In the genomic region with DNA sequence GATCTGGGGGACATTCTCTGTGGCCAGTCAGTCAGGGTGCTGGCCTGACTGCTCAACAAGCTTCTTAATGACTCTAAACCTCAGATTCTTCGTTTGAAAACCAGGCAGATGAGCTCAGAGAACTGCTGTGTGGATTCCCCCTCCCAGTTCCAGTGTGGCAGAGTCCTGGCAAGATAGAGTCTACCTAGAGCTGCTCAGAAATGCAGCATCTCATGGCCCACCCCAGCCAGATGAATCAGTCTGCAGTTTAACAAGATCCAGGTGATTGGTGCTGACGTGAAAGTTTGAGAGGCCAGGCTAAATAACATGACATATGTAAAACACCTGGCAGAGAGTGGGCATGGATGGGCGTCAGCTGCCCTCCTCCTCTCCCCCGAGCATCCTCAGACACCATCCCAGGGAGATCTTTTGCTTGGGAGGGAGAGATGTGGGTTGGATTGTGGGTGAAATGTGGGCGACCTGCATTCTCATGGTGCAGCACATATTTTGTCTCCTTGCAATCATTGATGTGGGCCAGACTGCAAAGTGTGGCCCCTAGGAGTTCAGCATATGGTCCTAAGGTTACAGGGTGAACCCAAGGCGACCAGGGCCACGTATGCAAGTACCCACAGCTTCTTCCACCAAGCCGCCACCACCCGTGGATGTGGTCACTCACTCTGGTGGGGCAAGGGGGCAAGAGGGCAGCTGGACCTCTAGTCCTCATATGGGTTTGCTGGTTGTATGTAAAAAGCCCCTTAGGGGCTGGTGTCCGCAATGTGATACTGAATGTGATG, we compare ENCODE assay signal across 10 cellular contexts. TPM values are rescaled to one million over a fixed set of nuclear protein-coding genes. Genes with fewer than 3 reads are reported as not detected.
A peak's percentile ranks its signal among the peaks of the same experiment; 100 is the strongest.
DNase-seq lines count a peak whose midpoint lies in the region; ATAC-seq and TF ChIP-seq lines count a peak whose summit lies in the region.
"Had no signal": no experiment of that assay in that cellular context is flagged by ENCODE, and none has a peak within 500 bp of the region (broad histone marks: within the 10 kb centered on the region; RNA-seq: fewer than 3 reads in every experiment).

No MANE protein-coding gene starts in this region.

- 67 to 83% methylated on average over 3 to 4 of the region's 10 CpGs for WGBS in gastroesophageal sphincter (ENCODE audit: low coverage in 1 of 2), 2 donors

- H3K4me1 ChIP-seq in gastroesophageal sphincter = peaks cover 5 to 45% (median 27%) of the 10 kb centered on the region in 3 donors

- no peaks in the 10 kb centered on the region for H3K36me3 ChIP-seq in gastroesophageal sphincter

- H3K27me3 ChIP-seq in gastroesophageal sphincter = no peaks in the 10 kb centered on the region

- POLR2A ChIA-PET in activated CD8-positive, alpha-beta T cell treated with anti-CD3 and anti-CD28 coated beads for 36 hours (lab: Charles Lee) = interaction anchor here (0.6 to 2.2 kb wide), 4 partner anchors 18 to 120 kb away, joined by 3 to 9 read pairs (median 6); no protein-coding TSS in a partner anchor
- POLR2A ChIA-PET in activated CD8-positive, alpha-beta T cell treated with anti-CD3 and anti-CD28 coated beads, Interleukin-2, amount 10 ng/mL, durations not matched to agents 7 days and 5 days (lab: Charles Lee) = no interaction called here

- no peak overlapping the region for H3K27ac Mint-ChIP-seq in activated CD8-positive, alpha-beta T cell treated with anti-CD3 and anti-CD28 coated beads for 36 hours
- no peak overlapping the region for H3K27ac Mint-ChIP-seq in activated CD8-positive, alpha-beta T cell treated with anti-CD3 and anti-CD28 coated beads, Interleukin-2, amount 10 ng/mL, durations not matched to agents 7 days and 5 days
- H3K27ac Mint-ChIP-seq in stimulated activated effector memory CD8-positive, alpha-beta T cell treated with anti-CD3 and anti-CD28 coated beads, Interleukin-12 subunit alpha, Interleukin-12 subunit beta, amount 100 ng/mL, for 72 hours = peak overlapping the region; percentile 11

- no peak for DNase-seq in activated CD8-positive, alpha-beta T cell treated with anti-CD3 and anti-CD28 coated beads for 36 hours
- DNase-seq in activated CD8-positive, alpha-beta T cell treated with anti-CD3 and anti-CD28 coated beads, Interleukin-2, amount 10 ng/mL, durations not matched to agents 7 days and 5 days = no peak
- no peak for DNase-seq in stimulated activated effector memory CD8-positive, alpha-beta T cell treated with anti-CD3 and anti-CD28 coated beads, Interleukin-12 subunit alpha, Interleukin-12 subunit beta, amount 100 ng/mL, for 72 hours (ENCODE audit: low spot score in 2 of 2)
- DNase-seq in KBM-7 = no peak
- DNase-seq: NCI-H510A, SW 1271 had no signal

- no peaks in the 10 kb centered on the region for H3K9me3 Mint-ChIP-seq in activated CD8-positive, alpha-beta T cell treated with anti-CD3 and anti-CD28 coated beads for 36 hours
- H3K9me3 Mint-ChIP-seq in activated CD8-positive, alpha-beta T cell treated with anti-CD3 and anti-CD28 coated beads, Interleukin-2, amount 10 ng/mL, durations not matched to agents 7 days and 5 days (ENCODE audit: insufficient read depth) = no peaks in the 10 kb centered on the region
- no peaks in the 10 kb centered on the region for H3K9me3 Mint-ChIP-seq in stimulated activated effector memory CD8-positive, alpha-beta T cell treated with anti-CD3 and anti-CD28 coated beads, Interleukin-12 subunit alpha, Interleukin-12 subunit beta, amount 100 ng/mL, for 72 hours

- no peaks in the 10 kb centered on the region for H3K27me3 Mint-ChIP-seq in activated CD8-positive, alpha-beta T cell treated with anti-CD3 and anti-CD28 coated beads for 36 hours
- H3K27me3 Mint-ChIP-seq in activated CD8-positive, alpha-beta T cell treated with anti-CD3 and anti-CD28 coated beads, Interleukin-2, amount 10 ng/mL, durations not matched to agents 7 days and 5 days (ENCODE audit: low read depth) = peaks cover 23% of the 10 kb centered on the region

- no peak for ATAC-seq in activated CD8-positive, alpha-beta T cell treated with anti-CD3 and anti-CD28 coated beads for 36 hours
- ATAC-seq in activated CD8-positive, alpha-beta T cell treated with anti-CD3 and anti-CD28 coated beads, Interleukin-2, amount 10 ng/mL, durations not matched to agents 7 days and 5 days = no peak
- ATAC-seq in SK-N-SH treated with all-trans-retinoic acid at 6 μM for 48 hours (0 out of 3 replicates have a peak, but pooled peaks have one; percentile 1), gastroesophageal sphincter (no peak), HG02884 (IDR thresholded peaks at IDR 0.05; ENCODE audit: unreplicated experiment) (no peak), HG03135 (IDR thresholded peaks at IDR 0.05; ENCODE audit: unreplicated experiment) (no peak)
- ATAC-seq in stimulated activated effector memory CD8-positive, alpha-beta T cell treated with anti-CD3 and anti-CD28 coated beads, Interleukin-12 subunit alpha, Interleukin-12 subunit beta, amount 100 ng/mL, for 72 hours = no peak

- H3K27ac ChIP-seq in gastroesophageal sphincter = peak overlapping the region in 3 of 4 donors; percentile 96 to 99 (median 97)

- no peaks in the 10 kb centered on the region for H3K9me3 ChIP-seq in gastroesophageal sphincter

- H3K4me3 ChIP-seq in gastroesophageal sphincter = no peak overlapping the region

- no peak for TF ChIP-seq POLR2A in gastroesophageal sphincter (IDR thresholded peaks at IDR 0.05)

- CTCF ChIA-PET in activated CD8-positive, alpha-beta T cell treated with anti-CD3 and anti-CD28 coated beads for 36 hours (lab: Charles Lee) = interaction anchor here (0.9 to 1.7 kb wide), 2 partner anchors 21 to 51 kb away, joined by 5 to 6 read pairs; no protein-coding TSS in a partner anchor
- CTCF ChIA-PET in activated CD8-positive, alpha-beta T cell treated with anti-CD3 and anti-CD28 coated beads, Interleukin-2, amount 10 ng/mL, durations not matched to agents 7 days and 5 days (lab: Charles Lee) = interaction anchor here (1.1 to 1.6 kb wide), 5 partner anchors 16 to 51 kb away, joined by 3 to 6 read pairs (median 3); a partner anchor contains a TSS

- peak overlapping the region; percentile 31 for H3K4me3 Mint-ChIP-seq in activated CD8-positive, alpha-beta T cell treated with anti-CD3 and anti-CD28 coated beads for 36 hours
- no peak overlapping the region for H3K4me3 Mint-ChIP-seq in activated CD8-positive, alpha-beta T cell treated with anti-CD3 and anti-CD28 coated beads, Interleukin-2, amount 10 ng/mL, durations not matched to agents 7 days and 5 days
- peak overlapping the region; percentile 48 for H3K4me3 Mint-ChIP-seq in stimulated activated effector memory CD8-positive, alpha-beta T cell treated with anti-CD3 and anti-CD28 coated beads, Interleukin-12 subunit alpha, Interleukin-12 subunit beta, amount 100 ng/mL, for 72 hours

- TF ChIP-seq EP300 in gastroesophageal sphincter (IDR thresholded peaks at IDR 0.05) = no peak

- intact Hi-C loops in activated CD8-positive, alpha-beta T cell treated with anti-CD3 and anti-CD28 coated beads for 36 hours (cut with micrococcal nuclease) = no loop called here

- H3K36me3 Mint-ChIP-seq in activated CD8-positive, alpha-beta T cell treated with anti-CD3 and anti-CD28 coated beads for 36 hours (ENCODE audit: low read depth) = no peaks in the 10 kb centered on the region
- H3K36me3 Mint-ChIP-seq in activated CD8-positive, alpha-beta T cell treated with anti-CD3 and anti-CD28 coated beads, Interleukin-2, amount 10 ng/mL, durations not matched to agents 7 days and 5 days (ENCODE audit: low read depth) = no peaks in the 10 kb centered on the region
- H3K36me3 Mint-ChIP-seq in stimulated activated effector memory CD8-positive, alpha-beta T cell treated with anti-CD3 and anti-CD28 coated beads, Interleukin-12 subunit alpha, Interleukin-12 subunit beta, amount 100 ng/mL, for 72 hours = no peaks in the 10 kb centered on the region

- in situ Hi-C loops in KBM-7 (cut with MboI; ENCODE audit: low pct_unique_long_range_greater_than_20kb, low sequenced_read_pairs) = no loop called here

- no peak for TF ChIP-seq CTCF in activated CD8-positive, alpha-beta T cell treated with anti-CD3 and anti-CD28 coated beads for 36 hours (IDR thresholded peaks at IDR 0.05)
- no peak for TF ChIP-seq CTCF in gastroesophageal sphincter (IDR thresholded peaks at IDR 0.05)

- peaks cover 35% of the 10 kb centered on the region for H3K4me1 Mint-ChIP-seq in activated CD8-positive, alpha-beta T cell treated with anti-CD3 and anti-CD28 coated beads for 36 hours (ENCODE audit: low read depth)
- peaks cover 37% of the 10 kb centered on the region for H3K4me1 Mint-ChIP-seq in activated CD8-positive, alpha-beta T cell treated with anti-CD3 and anti-CD28 coated beads, Interleukin-2, amount 10 ng/mL, durations not matched to agents 7 days and 5 days (ENCODE audit: low read depth)
- H3K4me1 Mint-ChIP-seq in stimulated activated effector memory CD8-positive, alpha-beta T cell treated with anti-CD3 and anti-CD28 coated beads, Interleukin-12 subunit alpha, Interleukin-12 subunit beta, amount 100 ng/mL, for 72 hours = peaks cover 33% of the 10 kb centered on the region

TF ChIP-seq in SK-N-SH treated with all-trans-retinoic acid at 6 μM for 48 hours, 23 proteins besides CTCF, POLR2A, EP300 and RAD21 (continues in another document):
- TF ChIP-seq, protein P1, sequence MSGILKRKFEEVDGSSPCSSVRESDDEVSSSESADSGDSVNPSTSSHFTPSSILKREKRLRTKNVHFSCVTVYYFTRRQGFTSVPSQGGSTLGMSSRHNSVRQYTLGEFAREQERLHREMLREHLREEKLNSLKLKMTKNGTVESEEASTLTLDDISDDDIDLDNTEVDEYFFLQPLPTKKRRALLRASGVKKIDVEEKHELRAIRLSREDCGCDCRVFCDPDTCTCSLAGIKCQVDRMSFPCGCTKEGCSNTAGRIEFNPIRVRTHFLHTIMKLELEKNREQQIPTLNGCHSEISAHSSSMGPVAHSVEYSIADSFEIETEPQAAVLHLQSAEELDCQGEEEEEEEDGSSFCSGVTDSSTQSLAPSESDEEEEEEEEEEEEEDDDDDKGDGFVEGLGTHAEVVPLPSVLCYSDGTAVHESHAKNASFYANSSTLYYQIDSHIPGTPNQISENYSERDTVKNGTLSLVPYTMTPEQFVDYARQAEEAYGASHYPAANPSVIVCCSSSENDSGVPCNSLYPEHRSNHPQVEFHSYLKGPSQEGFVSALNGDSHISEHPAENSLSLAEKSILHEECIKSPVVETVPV (CRISPR knock-in tag; IDR thresholded peaks at IDR 0.05) = no peak
- TF ChIP-seq ZFP30 (CRISPR knock-in tag; IDR thresholded peaks at IDR 0.05) (no peak), PPARA (CRISPR knock-in tag; IDR thresholded peaks at IDR 0.05; ENCODE audit: borderline replicate concordance) (no peak)

RNA-seq across cellular contexts. Expression of a gene that starts 19.5 kb away (rescaled TPM):
- total RNA-seq in activated CD8-positive, alpha-beta T cell treated with anti-CD3 and anti-CD28 coated beads for 36 hours = 10 to 100 TPM; 48.6 to 49.1 TPM
- total RNA-seq in activated CD8-positive, alpha-beta T cell treated with anti-CD3 and anti-CD28 coated beads, Interleukin-2, amount 10 ng/mL, durations not matched to agents 7 days and 5 days = 1 to 10 TPM; 9.1 TPM
- total RNA-seq in gastroesophageal sphincter = 100 to 1,000 TPM in 1 of 4 donors, 10 to 100 TPM in 3; 11.5 to 423 (median 38.2) TPM

RNA-seq across cellular contexts. Expression of a gene that starts 38.1 kb away (rescaled TPM):
- 10 to 100 TPM; 42.1 to 43.3 TPM for total RNA-seq in activated CD8-positive, alpha-beta T cell treated with anti-CD3 and anti-CD28 coated beads for 36 hours
- 10 to 100 TPM; 46.5 to 51.0 TPM for total RNA-seq in activated CD8-positive, alpha-beta T cell treated with anti-CD3 and anti-CD28 coated beads, Interleukin-2, amount 10 ng/mL, durations not matched to agents 7 days and 5 days
- total RNA-seq in gastroesophageal sphincter = 10 to 100 TPM; 24.1 to 53.0 (median 38.8) TPM
